Comparison of ENCODE assay signal across 12 cellular contexts in genomic region chr2:64695656-64696310, GRCh38. TPM values are rescaled to one million over a fixed set of nuclear protein-coding genes. Genes with fewer than 3 reads are reported as not detected.
DNase-seq lines count a peak whose midpoint lies in the region; ATAC-seq, FAIRE-seq and TF ChIP-seq lines count a peak whose summit lies in the region.
"Had no signal": no experiment of that assay in that cellular context is flagged by ENCODE, and none has a peak within 500 bp of the region (broad histone marks: within the 10 kb centered on the region; RNA-seq: fewer than 3 reads in every experiment).

No MANE protein-coding gene starts in this region.

- POLR2A ChIA-PET in GM12878 (lab: Charles Lee), result interaction anchor here (0.8 to 4.8 kb wide), 21 partner anchors 9 to 136 kb away, joined by 3 to 81 read pairs (median 5); partner anchors contain the start of gene SERTAD2
- POLR2A ChIA-PET in OCI-LY7 (lab: Charles Lee), result interaction anchor here (0.6 to 1.3 kb wide), 7 partner anchors 8 to 32 kb away, joined by 3 to 7 read pairs (median 4); no protein-coding TSS in a partner anchor

- no peak for TF ChIP-seq EP300 in GM12878 (IDR thresholded peaks at IDR 0.05; ENCODE audit: borderline replicate concordance in 1 of 2, control insufficient read depth in 1 of 2, low read depth in 2 of 2, low read length in 2 of 2)

- ATAC-seq in GM12878 (no peak), SK-N-SH treated with all-trans-retinoic acid at 6 μM for 48 hours (no peak)
- ATAC-seq: stimulated activated naive B cell treated with anti-CD40 and anti-IgM and Interleukin-4, amounts not matched to agents 10 μg/mL and 1 μg/mL and 100 μg/mL, for 72 hours had no signal

- peak overlapping the region; percentile 64 for H3K27ac ChIP-seq in GM12878 (ENCODE audit: control insufficient read depth, insufficient read depth)
- H3K27ac ChIP-seq in OCI-LY7 (ENCODE audit: low read depth, low read length, poor library complexity, severe bottlenecking), result no peak overlapping the region

- no TSS peak for BruUV-seq in GM12878 (replicated peaks; lab: Mats Ljungman, UMichigan)
- BruUV-seq in OCI-LY7 (replicated peaks; lab: Mats Ljungman, UMichigan), result no TSS peak

- TF ChIP-seq CTCF in GM12878 (IDR thresholded peaks at IDR 0.05 in 2 of 3, conservative IDR thresholded peaks at IDR 0.05 in 1 of 3; ENCODE audit: control insufficient read depth in 2 of 3, extremely low read depth in 1 of 3, insufficient read depth in 1 of 3, low read depth in 3 of 3, low read length in 3 of 3), result no peak
- TF ChIP-seq CTCF in OCI-LY7 (conservative IDR thresholded peaks at IDR 0.05; ENCODE audit: low read length), result no peak

- intact Hi-C loops in GM12878 (cut with micrococcal nuclease; ENCODE audit: unreplicated experiment), result no loop called here
- intact Hi-C loops in OCI-LY7 (cut with micrococcal nuclease; ENCODE audit: unreplicated experiment), result no loop called here

- peak overlapping the region; percentile 16; the same call in 1 of the 2 replicates for H2AFZ ChIP-seq in GM12878 (ENCODE audit: control insufficient read depth, low read depth, low read length)
- H2AFZ ChIP-seq in OCI-LY7 (ENCODE audit: low read length), result no peak overlapping the region

- CTCF ChIA-PET in GM12878 (lab: Yijun Ruan, JAX) (interaction anchor here (0.7 to 4.2 kb wide), 27 partner anchors 9 to 655 kb away, joined by 3 to 25 read pairs (median 4); partner anchors contain the start of gene SERTAD2), OCI-LY7 (lab: Charles Lee; ENCODE audit: unreplicated experiment) (interaction anchor here (1.2 kb wide), 1 partner anchor 42 kb away, joined by 5 read pairs; the partner anchor contains the start of gene SERTAD2)

- H3K36me3 ChIP-seq in GM12878 (ENCODE audit: control insufficient read depth in 2 of 2, insufficient read depth in 2 of 2, low read length in 1 of 2) (peaks cover 0 to 5% of the 10 kb centered on the region in 2 experiments; a peak in 2 of 4 replicates), OCI-LY7 (ENCODE audit: insufficient read depth, low read length) (peaks cover 8% of the 10 kb centered on the region)

- H3K9me2 ChIP-seq in OCI-LY7 (ENCODE audit: insufficient read depth, low read length), result no peaks in the 10 kb centered on the region

- H3K9me3 ChIP-seq in GM12878 (replicated peaks; ENCODE audit: control insufficient read depth, insufficient read depth, low read length) (peaks cover 3% of the 10 kb centered on the region; the same call in 2 of the 3 replicates), OCI-LY7 (ENCODE audit: low read length) (no peaks in the 10 kb centered on the region)

- H3K4me3 ChIP-seq in GM12878, result no peak overlapping the region
- no peak overlapping the region for H3K4me3 ChIP-seq in OCI-LY7 (ENCODE audit: low read depth, low read length, poor library complexity, severe bottlenecking)

- SMC1A ChIA-PET in GM12878 (lab: Charles Lee; ENCODE audit: uncharacterized antibody, unreplicated experiment), result interaction anchor here (0.7 to 6.4 kb wide), 20 partner anchors 8 to 156 kb away, joined by 3 to 262 read pairs (median 4); partner anchors contain the start of gene SERTAD2

- peak overlapping the region; percentile 57 for H3K4me2 ChIP-seq in GM12878 (ENCODE audit: control insufficient read depth, insufficient read depth)
- H3K4me2 ChIP-seq in OCI-LY7 (ENCODE audit: low read length), result no peak overlapping the region

- H4K20me1 ChIP-seq in GM12878 (ENCODE audit: control insufficient read depth, insufficient read depth) (no peaks in the 10 kb centered on the region), OCI-LY7 (ENCODE audit: insufficient read depth, low read length) (no peaks in the 10 kb centered on the region)

- H3K4me1 ChIP-seq in GM12878 (ENCODE audit: control insufficient read depth, insufficient read depth, low read length), result peaks cover 43% of the 10 kb centered on the region
- peaks cover 14% of the 10 kb centered on the region for H3K4me1 ChIP-seq in OCI-LY7 (ENCODE audit: insufficient read depth, low read length, poor library complexity, severe bottlenecking)

- DNase-seq in AG08395 (ENCODE audit: low spot score) (peak; percentile 43), GM19239 (ENCODE audit: insufficient read length, low spot score) (no peak), GM12878 (ENCODE audit: low read depth, low spot score) (no peak), iPS-NIHi11 (ENCODE audit: low spot score) (peak; percentile 34), OCI-LY7 (ENCODE audit: low spot score) (no peak), CD1c-positive myeloid dendritic cell (ENCODE audit: extremely low spot score) (no peak), NAMALWA (ENCODE audit: low spot score) (no peak)
- DNase-seq: cerebellar nuclear complex; NCI-H1105; stimulated activated CD4-positive, alpha-beta T cell treated with anti-CD3 and anti-CD28 coated beads, Interleukin-4, amount 100 ng/mL, for 1 hour; stimulated activated naive B cell treated with anti-CD40 and anti-IgM and Interleukin-4, amounts not matched to agents 10 μg/mL and 1 μg/mL and 100 μg/mL, for 72 hours had no signal

- H3K27me3 ChIP-seq in GM12878 (replicated peaks in 1 of 2; ENCODE audit: control insufficient read depth in 2 of 2, insufficient read depth in 2 of 2, low read length in 1 of 2), result no peaks in the 10 kb centered on the region

- no peak for TF ChIP-seq POLR2A in GM12878 (IDR thresholded peaks at IDR 0.05; ENCODE audit: low read depth, low read length)

- peak overlapping the region; percentile 45 for H3K9ac ChIP-seq in GM12878 (ENCODE audit: control insufficient read depth, insufficient read depth, low read length)

- RAD21 ChIA-PET in GM12878 (lab: Charles Lee; ENCODE audit: unreplicated experiment), result interaction anchor here (0.6 to 3.6 kb wide), 19 partner anchors 8 to 138 kb away, joined by 3 to 34 read pairs (median 5); partner anchors contain the start of gene SERTAD2

- in situ Hi-C loops in GM12878 (cut with MboI), result no loop called here

- H3K79me2 ChIP-seq in GM12878 (ENCODE audit: control insufficient read depth, insufficient read depth, low read length) (peaks cover 35% of the 10 kb centered on the region), OCI-LY7 (ENCODE audit: insufficient read depth, low read depth, low read length) (peaks cover 4% of the 10 kb centered on the region; the same call in 1 of the 2 replicates)

- TF ChIP-seq RAD21 in GM12878 (IDR thresholded peaks at IDR 0.05; ENCODE audit: insufficient read depth, low read depth, low read length), result no peak

- FAIRE-seq in GM19239 (lab: Jason Lieb, UNC) (peak; percentile 62), GM12878 (lab: Jason Lieb, UNC) (no peak)

- WGBS in GM12878 (ENCODE audit: insufficient coverage, insufficient replicate concordance, low lambda C conversion rate, missing lambda C conversion rate), result 12% methylated on average over 1 of the region's 1 CpG

TF ChIP-seq in GM12878, 131 proteins besides CTCF, POLR2A, EP300 and RAD21:
- no peak for TF ChIP-seq ZZZ3 (IDR thresholded peaks at IDR 0.05; ENCODE audit: control insufficient read depth, insufficient read length, low read depth)
- TF ChIP-seq JUNB (IDR thresholded peaks at IDR 0.05), result no peak
- TF ChIP-seq JUND (IDR thresholded peaks at IDR 0.05; ENCODE audit: low read depth, low read length), result no peak

TF ChIP-seq in SK-N-SH treated with all-trans-retinoic acid at 6 μM for 48 hours, 23 proteins besides CTCF, POLR2A, EP300 and RAD21 (continues in another document):
- TF ChIP-seq ZC3H10 (CRISPR knock-in tag; IDR thresholded peaks at IDR 0.05), result no peak
- TF ChIP-seq PATZ1 (CRISPR knock-in tag; IDR thresholded peaks at IDR 0.05; ENCODE audit: borderline replicate concordance), result no peak
- no peak for TF ChIP-seq GLIS3 (CRISPR knock-in tag; IDR thresholded peaks at IDR 0.05)

RNA-seq across cellular contexts. Expression of gene SERTAD2, which starts 42.1 kb away (rescaled TPM):
- 31.9 and 37.0 TPM in 2 replicates for total RNA-seq in GM12878 (2013; cell fraction: nucleolus; rRNA removed)
- total RNA-seq in GM12878 (2014; rRNA removed) (11.5 and 14.4 TPM in 2 replicates), GM12878 (2014; rRNA removed; fragmentation: Illumina TruSeq; extraction: Trizol) (12.0 and 12.5 TPM in 2 replicates), GM12878 (2021) (27.8 and 28.5 TPM in 2 replicates), OCI-LY7 (2022) (53.2 and 54.5 TPM in 2 replicates)
- polyA plus RNA-seq in GM12878 (2011; ENCODE audit: low read depth), result 27.5 TPM
- polyA plus RNA-seq in GM12878 (2011; rRNA removed) (22.5 and 23.5 TPM in 2 replicates), GM12878 (2014; fragmentation: Illumina TruSeq; extraction: Trizol) (24.8 and 25.0 TPM in 2 replicates), GM12878 (2014; fragmentation: Nextera tagmentation; extraction: Ambion mirVana) (1 to 10 TPM; 7.9 TPM), GM12878 (2014; rRNA removed) (28.6 and 28.7 TPM in 2 replicates), GM12878 (2016; fragmentation: Nextera tagmentation; extraction: Ambion mirVana) (10 to 100 TPM; 19.4 to 20.8 TPM)
- 27.5 and 27.6 TPM in 2 replicates for polyA plus RNA-seq in GM12878 (2011; cell fraction: cytosol; rRNA removed)
- polyA plus RNA-seq in GM12878 (2011; cell fraction: nucleus; rRNA removed), result 30.6 and 44.1 TPM in 2 replicates
- 19.6 and 29.4 TPM in 2 replicates for polyA plus RNA-seq in GM12878 (2012)
- 30.0 and 30.9 TPM in 2 replicates for polyA minus RNA-seq in GM12878 (2011; rRNA and poly(A)+ RNA removed)
- polyA minus RNA-seq in GM12878 (2011; cell fraction: cytosol; rRNA and poly(A)+ RNA removed), result 20.3 and 32.3 TPM in 2 replicates
- polyA minus RNA-seq in GM12878 (2011; cell fraction: nucleus; rRNA and poly(A)+ RNA removed), result 59.5 and 130 TPM in 2 replicates
- total RNA-seq in OCI-LY7 (2014; rRNA removed; shearing (Covaris generic)), result 10.7 and 11.5 TPM in 2 replicates

Comparison
In these comparisons a context has a peak if more than half of its experiments do, and no peak if none do; other contexts are left out.
1. DNase-seq: peak in AG08395 (single experiment) and iPS-NIHi11 (single experiment); none in GM19239 (single experiment), GM12878 (single experiment), OCI-LY7 (single experiment), CD1c-positive myeloid dendritic cell (single experiment) and NAMALWA (single experiment).